14 cellular contexts compared by ENCODE assay signal in genomic region chr16:65284583-65284982, GRCh38.
"Had no signal": no experiment of that assay in that cellular context is flagged by ENCODE, and none has a peak within 500 bp of the region (broad histone marks: within the 10 kb centered on the region; RNA-seq: fewer than 3 reads in every experiment).

No MANE protein-coding gene starts in this region.

- FAIRE-seq: kidney, TTC549 had no signal

- H3K9me3 ChIP-seq: tibial artery had no signal

- H3K9me3 Mint-ChIP-seq: activated naive CD8-positive, alpha-beta T cell treated with anti-CD3 and anti-CD28 coated beads, Interleukin-2, amount 10 ng/mL, durations not matched to agents 7 days and 5 days; WTC11 had no signal

- H3K4me3 Mint-ChIP-seq: activated naive CD8-positive, alpha-beta T cell treated with anti-CD3 and anti-CD28 coated beads, Interleukin-2, amount 10 ng/mL, durations not matched to agents 7 days and 5 days; WTC11 had no signal

- H3K36me3 Mint-ChIP-seq: activated naive CD8-positive, alpha-beta T cell treated with anti-CD3 and anti-CD28 coated beads, Interleukin-2, amount 10 ng/mL, durations not matched to agents 7 days and 5 days; WTC11 had no signal

- H3K36me3 ChIP-seq: tibial artery had no signal

- ATAC-seq: WTC11 had no signal

- H3K27ac ChIP-seq: skin epidermis, tibial artery had no signal

- H3K27ac Mint-ChIP-seq: activated naive CD8-positive, alpha-beta T cell treated with anti-CD3 and anti-CD28 coated beads, Interleukin-2, amount 10 ng/mL, durations not matched to agents 7 days and 5 days; WTC11 had no signal

- DNase-seq: activated CD4-positive, alpha-beta T cell treated with anti-CD3 and anti-CD28 coated beads for 48 hours; activated CD8-positive, alpha-beta memory T cell treated with anti-CD3 and anti-CD28 coated beads, Interleukin-2, amount 50 U/mL, for 48 hours; activated naive CD8-positive, alpha-beta T cell treated with anti-CD3 and anti-CD28 coated beads, Interleukin-2, amount 10 ng/mL, durations not matched to agents 7 days and 5 days; aorta; cerebellar nuclear complex; dermis blood vessel endothelial cell; hippocampal formation; kidney; stimulated activated CD4-positive, alpha-beta T cell treated with anti-CD3 and anti-CD28 coated beads, Interleukin-4, amount 100 ng/mL, for 24 hours; stimulated activated naive CD4-positive, alpha-beta T cell; tibial artery had no signal

- H3K4me1 Mint-ChIP-seq: activated naive CD8-positive, alpha-beta T cell treated with anti-CD3 and anti-CD28 coated beads, Interleukin-2, amount 10 ng/mL, durations not matched to agents 7 days and 5 days had no signal

- H3K27me3 ChIP-seq: tibial artery had no signal

- H3K4me3 ChIP-seq: skin epidermis, tibial artery had no signal

- H3K27me3 Mint-ChIP-seq: activated naive CD8-positive, alpha-beta T cell treated with anti-CD3 and anti-CD28 coated beads, Interleukin-2, amount 10 ng/mL, durations not matched to agents 7 days and 5 days had no signal
